ENCODE assay signal across 1 cellular context in the genomic region with DNA sequence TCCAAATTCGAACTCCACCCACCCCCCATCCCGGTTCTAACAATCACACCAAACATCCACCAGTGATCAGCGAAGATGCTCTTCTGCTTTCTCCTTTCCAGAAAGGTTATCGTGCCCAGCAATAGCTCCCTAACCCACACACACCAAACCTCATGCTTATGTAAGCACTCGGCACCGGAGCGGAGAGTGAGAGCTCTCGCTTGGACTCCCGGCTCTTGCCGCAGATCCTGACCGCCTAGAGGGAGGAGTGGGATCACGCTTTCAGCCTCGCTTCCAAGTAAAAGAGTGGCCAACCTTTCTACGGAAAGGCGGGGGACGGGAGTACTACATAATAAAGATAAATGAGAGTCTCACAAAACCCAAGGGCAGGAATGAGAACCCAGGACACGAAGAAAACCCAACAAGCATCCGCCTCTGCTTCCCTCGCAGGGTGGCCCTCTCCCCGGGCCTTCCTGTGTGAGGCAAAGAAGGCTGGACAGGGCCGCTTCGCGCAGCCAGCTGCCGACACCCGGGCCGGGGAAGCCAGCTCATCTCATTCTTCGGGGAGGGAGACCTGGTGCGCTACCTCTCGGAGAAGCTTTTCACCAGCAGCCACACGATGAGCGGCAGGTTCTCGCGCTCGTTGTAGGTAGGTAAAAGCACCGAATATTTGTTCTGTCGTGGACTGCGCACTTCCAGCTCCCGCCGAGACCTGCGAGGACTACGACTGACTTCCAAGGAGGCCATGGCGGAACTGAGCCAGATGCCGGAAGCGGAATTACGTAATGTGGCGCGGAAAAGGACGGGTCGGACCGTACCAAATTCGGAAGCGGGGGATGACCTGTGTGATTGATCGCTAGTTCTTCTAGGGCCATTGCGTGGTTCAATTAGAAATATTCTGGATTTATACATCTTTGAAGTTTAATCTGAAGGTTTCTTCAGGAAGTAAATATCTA.
A peak's percentile ranks its signal among the peaks of the same experiment; 100 is the strongest.
TF ChIP-seq lines count a peak whose summit lies in the region.

A gene (minus strand): TSS at position 735 of the 935 bp plus-strand sequence. CDS start 9 bp downstream, at position 726.

TF ChIP-seq in GM12878, 131 proteins besides CTCF, POLR2A, EP300 and RAD21 (continued from another document and continues in another):
- TF ChIP-seq POU2F2 (IDR thresholded peaks at IDR 0.05; ENCODE audit: borderline replicate concordance, low read depth, low read length) = peak; percentile 80; the same call in 2 of the 3 replicates
- peak; percentile 94 for TF ChIP-seq SMAD5 (IDR thresholded peaks at IDR 0.05; ENCODE audit: low read depth)
- TF ChIP-seq, protein P1, sequence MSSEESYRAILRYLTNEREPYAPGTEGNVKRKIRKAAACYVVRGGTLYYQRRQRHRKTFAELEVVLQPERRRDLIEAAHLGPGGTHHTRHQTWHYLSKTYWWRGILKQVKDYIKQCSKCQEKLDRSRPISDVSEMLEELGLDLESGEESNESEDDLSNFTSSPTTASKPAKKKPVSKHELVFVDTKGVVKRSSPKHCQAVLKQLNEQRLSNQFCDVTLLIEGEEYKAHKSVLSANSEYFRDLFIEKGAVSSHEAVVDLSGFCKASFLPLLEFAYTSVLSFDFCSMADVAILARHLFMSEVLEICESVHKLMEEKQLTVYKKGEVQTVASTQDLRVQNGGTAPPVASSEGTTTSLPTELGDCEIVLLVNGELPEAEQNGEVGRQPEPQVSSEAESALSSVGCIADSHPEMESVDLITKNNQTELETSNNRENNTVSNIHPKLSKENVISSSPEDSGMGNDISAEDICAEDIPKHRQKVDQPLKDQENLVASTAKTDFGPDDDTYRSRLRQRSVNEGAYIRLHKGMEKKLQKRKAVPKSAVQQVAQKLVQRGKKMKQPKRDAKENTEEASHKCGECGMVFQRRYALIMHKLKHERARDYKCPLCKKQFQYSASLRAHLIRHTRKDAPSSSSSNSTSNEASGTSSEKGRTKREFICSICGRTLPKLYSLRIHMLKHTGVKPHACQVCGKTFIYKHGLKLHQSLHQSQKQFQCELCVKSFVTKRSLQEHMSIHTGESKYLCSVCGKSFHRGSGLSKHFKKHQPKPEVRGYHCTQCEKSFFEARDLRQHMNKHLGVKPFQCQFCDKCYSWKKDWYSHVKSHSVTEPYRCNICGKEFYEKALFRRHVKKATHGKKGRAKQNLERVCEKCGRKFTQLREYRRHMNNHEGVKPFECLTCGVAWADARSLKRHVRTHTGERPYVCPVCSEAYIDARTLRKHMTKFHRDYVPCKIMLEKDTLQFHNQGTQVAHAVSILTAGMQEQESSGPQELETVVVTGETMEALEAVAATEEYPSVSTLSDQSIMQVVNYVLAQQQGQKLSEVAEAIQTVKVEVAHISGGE (CRISPR knock-in tag; IDR thresholded peaks at IDR 0.05) = no peak
- no peak for TF ChIP-seq ZNF274 (IDR thresholded peaks at IDR 0.05; ENCODE audit: insufficient read depth, insufficient read length)
- peak; percentile 85 for TF ChIP-seq CREM (IDR thresholded peaks at IDR 0.05; ENCODE audit: low read depth)
- TF ChIP-seq MXI1 (IDR thresholded peaks at IDR 0.05; ENCODE audit: low read depth, low read length) = no peak
- no peak for TF ChIP-seq PAX8 (IDR thresholded peaks at IDR 0.05)
- TF ChIP-seq, protein P2, sequence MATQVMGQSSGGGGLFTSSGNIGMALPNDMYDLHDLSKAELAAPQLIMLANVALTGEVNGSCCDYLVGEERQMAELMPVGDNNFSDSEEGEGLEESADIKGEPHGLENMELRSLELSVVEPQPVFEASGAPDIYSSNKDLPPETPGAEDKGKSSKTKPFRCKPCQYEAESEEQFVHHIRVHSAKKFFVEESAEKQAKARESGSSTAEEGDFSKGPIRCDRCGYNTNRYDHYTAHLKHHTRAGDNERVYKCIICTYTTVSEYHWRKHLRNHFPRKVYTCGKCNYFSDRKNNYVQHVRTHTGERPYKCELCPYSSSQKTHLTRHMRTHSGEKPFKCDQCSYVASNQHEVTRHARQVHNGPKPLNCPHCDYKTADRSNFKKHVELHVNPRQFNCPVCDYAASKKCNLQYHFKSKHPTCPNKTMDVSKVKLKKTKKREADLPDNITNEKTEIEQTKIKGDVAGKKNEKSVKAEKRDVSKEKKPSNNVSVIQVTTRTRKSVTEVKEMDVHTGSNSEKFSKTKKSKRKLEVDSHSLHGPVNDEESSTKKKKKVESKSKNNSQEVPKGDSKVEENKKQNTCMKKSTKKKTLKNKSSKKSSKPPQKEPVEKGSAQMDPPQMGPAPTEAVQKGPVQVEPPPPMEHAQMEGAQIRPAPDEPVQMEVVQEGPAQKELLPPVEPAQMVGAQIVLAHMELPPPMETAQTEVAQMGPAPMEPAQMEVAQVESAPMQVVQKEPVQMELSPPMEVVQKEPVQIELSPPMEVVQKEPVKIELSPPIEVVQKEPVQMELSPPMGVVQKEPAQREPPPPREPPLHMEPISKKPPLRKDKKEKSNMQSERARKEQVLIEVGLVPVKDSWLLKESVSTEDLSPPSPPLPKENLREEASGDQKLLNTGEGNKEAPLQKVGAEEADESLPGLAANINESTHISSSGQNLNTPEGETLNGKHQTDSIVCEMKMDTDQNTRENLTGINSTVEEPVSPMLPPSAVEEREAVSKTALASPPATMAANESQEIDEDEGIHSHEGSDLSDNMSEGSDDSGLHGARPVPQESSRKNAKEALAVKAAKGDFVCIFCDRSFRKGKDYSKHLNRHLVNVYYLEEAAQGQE (IDR thresholded peaks at IDR 0.05; ENCODE audit: low read depth, low read length) = peak; percentile 47; the same call in 1 of the 2 replicates
- TF ChIP-seq RB1 (IDR thresholded peaks at IDR 0.05; ENCODE audit: borderline replicate concordance) = peak; percentile 91
- TF ChIP-seq RELA (IDR thresholded peaks at IDR 0.05; ENCODE audit: borderline replicate concordance, partially characterized antibody) = peak; percentile 60
- TF ChIP-seq TBL1XR1 (IDR thresholded peaks at IDR 0.05; ENCODE audit: low read depth, low read length) = no peak; the same call in 1 of the 2 replicates
- no peak for TF ChIP-seq JUNB (IDR thresholded peaks at IDR 0.05)
- TF ChIP-seq ZSCAN29 (IDR thresholded peaks at IDR 0.05) = no peak
- TF ChIP-seq SMC3 (IDR thresholded peaks at IDR 0.05; ENCODE audit: borderline replicate concordance, low read length) = no peak
- TF ChIP-seq MEF2B (IDR thresholded peaks at IDR 0.05; ENCODE audit: partially characterized antibody, poor library complexity, severe bottlenecking) = peak; percentile 71
- 0 out of 2 replicates have a peak, but pooled peaks have one; percentile 29 for TF ChIP-seq IRF4 (IDR thresholded peaks at IDR 0.05; ENCODE audit: low read depth, low read length)
- TF ChIP-seq, protein P3, sequence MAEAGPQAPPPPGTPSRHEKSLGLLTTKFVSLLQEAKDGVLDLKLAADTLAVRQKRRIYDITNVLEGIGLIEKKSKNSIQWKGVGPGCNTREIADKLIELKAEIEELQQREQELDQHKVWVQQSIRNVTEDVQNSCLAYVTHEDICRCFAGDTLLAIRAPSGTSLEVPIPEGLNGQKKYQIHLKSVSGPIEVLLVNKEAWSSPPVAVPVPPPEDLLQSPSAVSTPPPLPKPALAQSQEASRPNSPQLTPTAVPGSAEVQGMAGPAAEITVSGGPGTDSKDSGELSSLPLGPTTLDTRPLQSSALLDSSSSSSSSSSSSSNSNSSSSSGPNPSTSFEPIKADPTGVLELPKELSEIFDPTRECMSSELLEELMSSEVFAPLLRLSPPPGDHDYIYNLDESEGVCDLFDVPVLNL (IDR thresholded peaks at IDR 0.05; ENCODE audit: low read depth, low read length) = 0 out of 2 replicates have a peak, but pooled peaks have one; percentile 42
- TF ChIP-seq, protein P4, sequence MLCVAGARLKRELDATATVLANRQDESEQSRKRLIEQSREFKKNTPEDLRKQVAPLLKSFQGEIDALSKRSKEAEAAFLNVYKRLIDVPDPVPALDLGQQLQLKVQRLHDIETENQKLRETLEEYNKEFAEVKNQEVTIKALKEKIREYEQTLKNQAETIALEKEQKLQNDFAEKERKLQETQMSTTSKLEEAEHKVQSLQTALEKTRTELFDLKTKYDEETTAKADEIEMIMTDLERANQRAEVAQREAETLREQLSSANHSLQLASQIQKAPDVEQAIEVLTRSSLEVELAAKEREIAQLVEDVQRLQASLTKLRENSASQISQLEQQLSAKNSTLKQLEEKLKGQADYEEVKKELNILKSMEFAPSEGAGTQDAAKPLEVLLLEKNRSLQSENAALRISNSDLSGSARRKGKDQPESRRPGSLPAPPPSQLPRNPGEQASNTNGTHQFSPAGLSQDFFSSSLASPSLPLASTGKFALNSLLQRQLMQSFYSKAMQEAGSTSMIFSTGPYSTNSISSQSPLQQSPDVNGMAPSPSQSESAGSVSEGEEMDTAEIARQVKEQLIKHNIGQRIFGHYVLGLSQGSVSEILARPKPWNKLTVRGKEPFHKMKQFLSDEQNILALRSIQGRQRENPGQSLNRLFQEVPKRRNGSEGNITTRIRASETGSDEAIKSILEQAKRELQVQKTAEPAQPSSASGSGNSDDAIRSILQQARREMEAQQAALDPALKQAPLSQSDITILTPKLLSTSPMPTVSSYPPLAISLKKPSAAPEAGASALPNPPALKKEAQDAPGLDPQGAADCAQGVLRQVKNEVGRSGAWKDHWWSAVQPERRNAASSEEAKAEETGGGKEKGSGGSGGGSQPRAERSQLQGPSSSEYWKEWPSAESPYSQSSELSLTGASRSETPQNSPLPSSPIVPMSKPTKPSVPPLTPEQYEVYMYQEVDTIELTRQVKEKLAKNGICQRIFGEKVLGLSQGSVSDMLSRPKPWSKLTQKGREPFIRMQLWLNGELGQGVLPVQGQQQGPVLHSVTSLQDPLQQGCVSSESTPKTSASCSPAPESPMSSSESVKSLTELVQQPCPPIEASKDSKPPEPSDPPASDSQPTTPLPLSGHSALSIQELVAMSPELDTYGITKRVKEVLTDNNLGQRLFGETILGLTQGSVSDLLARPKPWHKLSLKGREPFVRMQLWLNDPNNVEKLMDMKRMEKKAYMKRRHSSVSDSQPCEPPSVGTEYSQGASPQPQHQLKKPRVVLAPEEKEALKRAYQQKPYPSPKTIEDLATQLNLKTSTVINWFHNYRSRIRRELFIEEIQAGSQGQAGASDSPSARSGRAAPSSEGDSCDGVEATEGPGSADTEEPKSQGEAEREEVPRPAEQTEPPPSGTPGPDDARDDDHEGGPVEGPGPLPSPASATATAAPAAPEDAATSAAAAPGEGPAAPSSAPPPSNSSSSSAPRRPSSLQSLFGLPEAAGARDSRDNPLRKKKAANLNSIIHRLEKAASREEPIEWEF (IDR thresholded peaks at IDR 0.05; ENCODE audit: insufficient replicate concordance, low read depth, low read length) = no peak
- no peak for TF ChIP-seq IKZF2 (IDR thresholded peaks at IDR 0.05)
- peak; percentile 61; the same call in 1 of the 2 replicates for TF ChIP-seq SMARCA5 (IDR thresholded peaks at IDR 0.05)
- TF ChIP-seq, protein P5, sequence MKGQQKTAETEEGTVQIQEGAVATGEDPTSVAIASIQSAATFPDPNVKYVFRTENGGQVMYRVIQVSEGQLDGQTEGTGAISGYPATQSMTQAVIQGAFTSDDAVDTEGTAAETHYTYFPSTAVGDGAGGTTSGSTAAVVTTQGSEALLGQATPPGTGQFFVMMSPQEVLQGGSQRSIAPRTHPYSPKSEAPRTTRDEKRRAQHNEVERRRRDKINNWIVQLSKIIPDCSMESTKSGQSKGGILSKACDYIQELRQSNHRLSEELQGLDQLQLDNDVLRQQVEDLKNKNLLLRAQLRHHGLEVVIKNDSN (IDR thresholded peaks at IDR 0.05; ENCODE audit: borderline replicate concordance, extremely low read length, insufficient read depth, low read depth, low read length) = no peak
- TF ChIP-seq MYB (IDR thresholded peaks at IDR 0.05; ENCODE audit: borderline replicate concordance, low read depth, low read length) = no peak
- peak; percentile 64; the same call in 1 of the 2 replicates for TF ChIP-seq SREBF2 (IDR thresholded peaks at IDR 0.05; ENCODE audit: low read length)
- TF ChIP-seq PML (IDR thresholded peaks at IDR 0.05; ENCODE audit: low read length) = peak; percentile 96
- no peak for TF ChIP-seq BRCA1 (IDR thresholded peaks at IDR 0.05; ENCODE audit: low read depth, low read length)
- TF ChIP-seq RAD51 (IDR thresholded peaks at IDR 0.05) = peak; percentile 28; the same call in 1 of the 2 replicates
- TF ChIP-seq ZBED1 (IDR thresholded peaks at IDR 0.05; ENCODE audit: borderline replicate concordance) = 0 out of 2 replicates have a peak, but pooled peaks have one; percentile 56
- TF ChIP-seq GABPA (IDR thresholded peaks at IDR 0.05; ENCODE audit: low read depth) = no peak
- peak; percentile 94 to 95; a peak in 3 of 4 replicates for TF ChIP-seq ETV6 (conservative IDR thresholded peaks at IDR 0.05 in 1 of 2, IDR thresholded peaks at IDR 0.05 in 1 of 2; ENCODE audit: borderline replicate concordance in 1 of 2, low read depth in 1 of 2)
- TF ChIP-seq NR2C1 (IDR thresholded peaks at IDR 0.05) = no peak
- TF ChIP-seq, protein P6, sequence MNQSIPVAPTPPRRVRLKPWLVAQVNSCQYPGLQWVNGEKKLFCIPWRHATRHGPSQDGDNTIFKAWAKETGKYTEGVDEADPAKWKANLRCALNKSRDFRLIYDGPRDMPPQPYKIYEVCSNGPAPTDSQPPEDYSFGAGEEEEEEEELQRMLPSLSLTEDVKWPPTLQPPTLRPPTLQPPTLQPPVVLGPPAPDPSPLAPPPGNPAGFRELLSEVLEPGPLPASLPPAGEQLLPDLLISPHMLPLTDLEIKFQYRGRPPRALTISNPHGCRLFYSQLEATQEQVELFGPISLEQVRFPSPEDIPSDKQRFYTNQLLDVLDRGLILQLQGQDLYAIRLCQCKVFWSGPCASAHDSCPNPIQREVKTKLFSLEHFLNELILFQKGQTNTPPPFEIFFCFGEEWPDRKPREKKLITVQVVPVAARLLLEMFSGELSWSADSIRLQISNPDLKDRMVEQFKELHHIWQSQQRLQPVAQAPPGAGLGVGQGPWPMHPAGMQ (IDR thresholded peaks at IDR 0.05; ENCODE audit: borderline replicate concordance) = no peak
- no peak for TF ChIP-seq ZZZ3 (IDR thresholded peaks at IDR 0.05; ENCODE audit: control insufficient read depth, insufficient read length, low read depth)
- 0 out of 2 replicates have a peak, but pooled peaks have one; percentile 13 for TF ChIP-seq DPF2 (IDR thresholded peaks at IDR 0.05)
- no peak for TF ChIP-seq SUPT20H (IDR thresholded peaks at IDR 0.05; ENCODE audit: borderline replicate concordance, control insufficient read depth, low read depth, low read length)
- no peak for TF ChIP-seq STAT3 (IDR thresholded peaks at IDR 0.05; ENCODE audit: low read depth, low read length)
- TF ChIP-seq, protein P7, sequence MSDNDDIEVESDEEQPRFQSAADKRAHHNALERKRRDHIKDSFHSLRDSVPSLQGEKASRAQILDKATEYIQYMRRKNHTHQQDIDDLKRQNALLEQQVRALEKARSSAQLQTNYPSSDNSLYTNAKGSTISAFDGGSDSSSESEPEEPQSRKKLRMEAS (IDR thresholded peaks at IDR 0.05; ENCODE audit: low read depth, low read length) = no peak; the same call in 1 of the 2 replicates
- no peak for TF ChIP-seq NR2C2 (IDR thresholded peaks at IDR 0.05; ENCODE audit: borderline replicate concordance, control insufficient read depth, insufficient read length, low read depth)
- TF ChIP-seq YBX1 (IDR thresholded peaks at IDR 0.05) = no peak
- TF ChIP-seq SPI1 (IDR thresholded peaks at IDR 0.05; ENCODE audit: borderline replicate concordance, insufficient read depth, low read depth, low read length) = peak; percentile 34; the same call in 1 of the 2 replicates
- TF ChIP-seq CBX5 (IDR thresholded peaks at IDR 0.05; ENCODE audit: low read depth) = no peak
- TF ChIP-seq NFYA (IDR thresholded peaks at IDR 0.05; ENCODE audit: borderline replicate concordance, low read depth, low read length) = no peak
